7 cellular contexts compared by ENCODE assay signal in the genomic region with DNA sequence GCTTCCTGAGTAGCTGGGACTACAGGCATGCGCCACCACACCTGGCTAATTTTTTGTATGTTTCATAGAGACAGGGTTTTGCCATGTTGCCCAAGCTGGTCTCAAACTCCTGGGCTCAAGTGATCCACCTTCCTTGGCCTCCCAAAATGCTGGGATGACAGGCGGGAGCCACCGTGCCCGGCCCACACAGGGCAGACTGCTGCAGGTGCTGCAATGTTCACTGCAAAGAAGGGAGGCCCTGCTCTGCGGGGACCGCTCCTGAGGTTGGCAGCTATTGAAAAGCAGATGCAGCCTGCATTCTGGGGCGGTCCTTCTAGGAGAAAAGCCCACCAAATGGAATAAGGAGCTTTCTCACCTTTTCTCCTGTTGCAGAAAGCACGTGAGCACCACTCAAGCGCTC.
"Had no signal": no experiment of that assay in that cellular context is flagged by ENCODE, and none has a peak within 500 bp of the region (broad histone marks: within the 10 kb centered on the region; RNA-seq: fewer than 3 reads in every experiment).

No MANE protein-coding gene starts in this region.

- H3K27ac Mint-ChIP-seq: GM23338, HFFc6 had no signal

- H3K4me1 Mint-ChIP-seq: GM23338 had no signal

- H3K9me3 Mint-ChIP-seq: HFFc6 had no signal

- DNase-seq: GM23248, GOT3, H7, H9, HCEC 1CT, HFFc6 had no signal

- H3K4me3 Mint-ChIP-seq: GM23338, H9, HFFc6 had no signal
